ENCODE assay signal across 20 cellular contexts in genomic region chr9:16575878-16576245, GRCh38.
DNase-seq lines count a peak whose midpoint lies in the region; ATAC-seq and TF ChIP-seq lines count a peak whose summit lies in the region.
"Had no signal": no experiment of that assay in that cellular context is flagged by ENCODE, and none has a peak within 500 bp of the region (broad histone marks: within the 10 kb centered on the region; RNA-seq: fewer than 3 reads in every experiment).

No MANE protein-coding gene starts in this region.

- H3K4me2 ChIP-seq in osteoblast (ENCODE audit: insufficient read depth, low read length), result peak overlapping the region; percentile 60

- H3K79me2 ChIP-seq in osteoblast (ENCODE audit: insufficient read depth, low read length), result peaks cover 24% of the 10 kb centered on the region

- no peaks in the 10 kb centered on the region for H3K9me3 Mint-ChIP-seq in activated T-helper 1 cell treated with anti-CD3 and anti-CD28 coated beads, Interleukin-12 subunit alpha, Interleukin-12 subunit beta, Interleukin-2, Interleukin-4 antibody, amounts not matched to agents 30 ng/mL and 10 ng/mL and 1 ng/mL, durations not matched to agents 14 hours and 24 hours and 36 hours
- H3K9me3 Mint-ChIP-seq: nephron progenitor cell, type B pancreatic cell had no signal

- H3K4me1 ChIP-seq in osteoblast (ENCODE audit: insufficient read depth, low read length) (peaks cover 19% of the 10 kb centered on the region), vagina (peaks cover 28% of the 10 kb centered on the region)

- intact Hi-C loops in Right ventricle myocardium superior (cut with DNase I), result no loop called here
- intact Hi-C loops in cardiac septum (cut with DNase I), result loop anchor here (10.0 kb wide), 1 partner anchor 79 kb away; no protein-coding TSS in a partner anchor
- intact Hi-C loops in vagina (cut with DNase I), result no loop called here
- intact Hi-C loops in activated T-helper 1 cell treated with anti-CD3 and anti-CD28 coated beads, Interleukin-12 subunit alpha, Interleukin-12 subunit beta, Interleukin-2, Interleukin-4 antibody, amounts not matched to agents 30 ng/mL and 10 ng/mL and 1 ng/mL, durations not matched to agents 14 hours and 24 hours and 36 hours (cut with micrococcal nuclease), result no loop called here

- DNase-seq in Right ventricle myocardium superior (no peak), cardiac septum (ENCODE audit: low spot score) (no peak), fibroblast of villous mesenchyme (ENCODE audit: low read depth) (peak; percentile 28), osteoblast (ENCODE audit: insufficient read length, low spot score, missing footprints) (no peak), vagina (ENCODE audit: extremely low spot score in 2 of 2) (no peak), NCI-H82 (lab: John Stamatoyannopoulos, UW) (no peak)
- DNase-seq in activated CD4-positive, alpha-beta T cell treated with anti-CD3 and anti-CD28 coated beads for 48 hours, result no peak
- DNase-seq in activated T-helper 1 cell treated with anti-CD3 and anti-CD28 coated beads, Interleukin-12 subunit alpha, Interleukin-12 subunit beta, Interleukin-2, Interleukin-4 antibody, amounts not matched to agents 30 ng/mL and 10 ng/mL and 1 ng/mL, durations not matched to agents 14 hours and 24 hours and 36 hours (ENCODE audit: low spot score), result no peak
- DNase-seq: 8988T; activated CD4-positive, alpha-beta memory T cell treated with anti-CD3 and anti-CD28 coated beads, Interleukin-2, amount 10 ng/mL, durations not matched to agents 7 days and 5 days; activated naive CD4-positive, alpha-beta T cell treated with anti-CD3 and anti-CD28 coated beads, Interleukin-2, amount 10 ng/mL, durations not matched to agents 7 days and 5 days; BE2C; Calu3; NCI-H2029 treated with DMSO at 0.1 percent for 48 hours; nephron progenitor cell; stimulated activated naive CD4-positive, alpha-beta T cell; T-cell; WERI-Rb-1 had no signal

- H3K4me1 Mint-ChIP-seq in activated T-helper 1 cell treated with anti-CD3 and anti-CD28 coated beads, Interleukin-12 subunit alpha, Interleukin-12 subunit beta, Interleukin-2, Interleukin-4 antibody, amounts not matched to agents 30 ng/mL and 10 ng/mL and 1 ng/mL, durations not matched to agents 14 hours and 24 hours and 36 hours (ENCODE audit: low read depth), result no peaks in the 10 kb centered on the region
- H3K4me1 Mint-ChIP-seq: activated CD4-positive, alpha-beta memory T cell treated with anti-CD3 and anti-CD28 coated beads, Interleukin-2, amount 10 ng/mL, durations not matched to agents 7 days and 5 days; activated naive CD4-positive, alpha-beta T cell treated with anti-CD3 and anti-CD28 coated beads, Interleukin-2, amount 10 ng/mL, durations not matched to agents 7 days and 5 days; T-cell had no signal

- H3K4me3 ChIP-seq in fibroblast of villous mesenchyme (ENCODE audit: low read depth, low read length) (no peak overlapping the region), osteoblast (ENCODE audit: insufficient read depth, low read length) (peak overlapping the region; percentile 47), vagina (peak overlapping the region in 1 of 2 donors; percentile 0)

- ATAC-seq in Right ventricle myocardium superior (ENCODE audit: poor library complexity), result peak; percentile 20
- ATAC-seq: Right ventricle myocardium inferior, T-cell had no signal

- no peaks in the 10 kb centered on the region for H3K36me3 Mint-ChIP-seq in activated T-helper 1 cell treated with anti-CD3 and anti-CD28 coated beads, Interleukin-12 subunit alpha, Interleukin-12 subunit beta, Interleukin-2, Interleukin-4 antibody, amounts not matched to agents 30 ng/mL and 10 ng/mL and 1 ng/mL, durations not matched to agents 14 hours and 24 hours and 36 hours (ENCODE audit: low read depth)
- H3K36me3 Mint-ChIP-seq: activated naive CD4-positive, alpha-beta T cell treated with anti-CD3 and anti-CD28 coated beads, Interleukin-2, amount 10 ng/mL, durations not matched to agents 7 days and 5 days; T-cell had no signal

- H4K20me1 ChIP-seq in osteoblast (ENCODE audit: insufficient read depth, low read length), result no peaks in the 10 kb centered on the region

- no peak overlapping the region for H3K27ac Mint-ChIP-seq in activated T-helper 1 cell treated with anti-CD3 and anti-CD28 coated beads, Interleukin-12 subunit alpha, Interleukin-12 subunit beta, Interleukin-2, Interleukin-4 antibody, amounts not matched to agents 30 ng/mL and 10 ng/mL and 1 ng/mL, durations not matched to agents 14 hours and 24 hours and 36 hours
- H3K27ac Mint-ChIP-seq: activated CD4-positive, alpha-beta memory T cell treated with anti-CD3 and anti-CD28 coated beads, Interleukin-2, amount 10 ng/mL, durations not matched to agents 7 days and 5 days; activated naive CD4-positive, alpha-beta T cell treated with anti-CD3 and anti-CD28 coated beads, Interleukin-2, amount 10 ng/mL, durations not matched to agents 7 days and 5 days; nephron progenitor cell; T-cell; type B pancreatic cell had no signal

- H2AFZ ChIP-seq in osteoblast (ENCODE audit: low read length), result peak overlapping the region; percentile 20

- no peaks in the 10 kb centered on the region for H3K36me3 ChIP-seq in osteoblast (ENCODE audit: insufficient read depth, low read length)
- H3K36me3 ChIP-seq in vagina, result no peaks in the 10 kb centered on the region
- H3K36me3 ChIP-seq: BE2C, WERI-Rb-1 had no signal

- no peaks in the 10 kb centered on the region for H3K9me3 ChIP-seq in osteoblast (ENCODE audit: low read depth, low read length)
- no peaks in the 10 kb centered on the region for H3K9me3 ChIP-seq in vagina
- H3K9me3 ChIP-seq: BE2C had no signal

- H3K27me3 Mint-ChIP-seq in activated T-helper 1 cell treated with anti-CD3 and anti-CD28 coated beads, Interleukin-12 subunit alpha, Interleukin-12 subunit beta, Interleukin-2, Interleukin-4 antibody, amounts not matched to agents 30 ng/mL and 10 ng/mL and 1 ng/mL, durations not matched to agents 14 hours and 24 hours and 36 hours (ENCODE audit: insufficient read depth), result no peaks in the 10 kb centered on the region
- H3K27me3 Mint-ChIP-seq: activated CD4-positive, alpha-beta memory T cell treated with anti-CD3 and anti-CD28 coated beads, Interleukin-2, amount 10 ng/mL, durations not matched to agents 7 days and 5 days; activated naive CD4-positive, alpha-beta T cell treated with anti-CD3 and anti-CD28 coated beads, Interleukin-2, amount 10 ng/mL, durations not matched to agents 7 days and 5 days had no signal

- H3K27ac ChIP-seq in osteoblast (ENCODE audit: low read depth, low read length) (peak overlapping the region; percentile 4), vagina (peak overlapping the region; percentile 15)
- H3K27ac ChIP-seq: WERI-Rb-1 had no signal

- H3K27me3 ChIP-seq in osteoblast (ENCODE audit: insufficient read depth, low read length), result no peaks in the 10 kb centered on the region
- no peaks in the 10 kb centered on the region for H3K27me3 ChIP-seq in vagina
- H3K27me3 ChIP-seq: BE2C had no signal

- TF ChIP-seq CTCF in fibroblast of villous mesenchyme (IDR thresholded peaks at IDR 0.05; ENCODE audit: insufficient read depth, low read depth, low read length), result no peak
- no peak for TF ChIP-seq CTCF in osteoblast (IDR thresholded peaks at IDR 0.05; ENCODE audit: extremely low read depth, low read depth, low read length)
- no peak for TF ChIP-seq CTCF in vagina (IDR thresholded peaks at IDR 0.05)

- TF ChIP-seq POLR2A in vagina (IDR thresholded peaks at IDR 0.05), result no peak

- H3K4me3 Mint-ChIP-seq in activated T-helper 1 cell treated with anti-CD3 and anti-CD28 coated beads, Interleukin-12 subunit alpha, Interleukin-12 subunit beta, Interleukin-2, Interleukin-4 antibody, amounts not matched to agents 30 ng/mL and 10 ng/mL and 1 ng/mL, durations not matched to agents 14 hours and 24 hours and 36 hours, result no peak overlapping the region
- H3K4me3 Mint-ChIP-seq: activated CD4-positive, alpha-beta memory T cell treated with anti-CD3 and anti-CD28 coated beads, Interleukin-2, amount 10 ng/mL, durations not matched to agents 7 days and 5 days; activated naive CD4-positive, alpha-beta T cell treated with anti-CD3 and anti-CD28 coated beads, Interleukin-2, amount 10 ng/mL, durations not matched to agents 7 days and 5 days; nephron progenitor cell; T-cell; type B pancreatic cell had no signal
